8 cellular contexts compared by ENCODE assay signal in genomic region chr1:211327341-211327921, GRCh38.
A peak's percentile ranks its signal among the peaks of the same experiment; 100 is the strongest.
DNase-seq lines count a peak whose midpoint lies in the region; ATAC-seq and TF ChIP-seq lines count a peak whose summit lies in the region.

No MANE protein-coding gene starts in this region.

- H3F3A ChIP-seq in MM.1S (ENCODE audit: insufficient read depth, low read length), result peaks cover 30% of the 10 kb centered on the region

- peak overlapping the region; percentile 58 for H3K9ac ChIP-seq in MM.1S (ENCODE audit: low read length)

- ATAC-seq in GM21576 (IDR thresholded peaks at IDR 0.05; ENCODE audit: unreplicated experiment) (peak; percentile 32), HG03565 (IDR thresholded peaks at IDR 0.05; ENCODE audit: unreplicated experiment) (no peak)
- ATAC-seq in activated naive CD8-positive, alpha-beta T cell treated with anti-CD3 and anti-CD28 coated beads, Interleukin-2, amount 50 U/mL, for 24 hours, result no peak

- no CpG with 5 or more reads among the region's 16 CpGs for WGBS in iPS DF 6.9 (ENCODE audit: insufficient coverage, insufficient read length)

- DNase-seq in DMS53 (lab: John Stamatoyannopoulos, UW), result peak; percentile 66
- no peak for DNase-seq in DMS53 treated with DMSO at 0.1 percent for 48 hours (lab: John Stamatoyannopoulos, UW; ENCODE audit: unreplicated experiment)
- DNase-seq in MM.1S, result peak; percentile 70
- DNase-seq in activated naive CD8-positive, alpha-beta T cell treated with anti-CD3 and anti-CD28 coated beads, Interleukin-2, amount 50 U/mL, for 24 hours, result peak; percentile 43
- no peak for DNase-seq in iPS DF 6.9 (ENCODE audit: low read depth, low spot score)

- no peaks in the 10 kb centered on the region for H3K9me3 Mint-ChIP-seq in activated naive CD8-positive, alpha-beta T cell treated with anti-CD3 and anti-CD28 coated beads, Interleukin-2, amount 50 U/mL, for 24 hours

- peaks cover 12% of the 10 kb centered on the region for H3K36me3 Mint-ChIP-seq in activated naive CD8-positive, alpha-beta T cell treated with anti-CD3 and anti-CD28 coated beads, Interleukin-2, amount 50 U/mL, for 24 hours (ENCODE audit: low read depth)

- no peaks in the 10 kb centered on the region for H3K27me3 Mint-ChIP-seq in activated naive CD8-positive, alpha-beta T cell treated with anti-CD3 and anti-CD28 coated beads, Interleukin-2, amount 50 U/mL, for 24 hours

- H4K20me1 ChIP-seq in MM.1S (ENCODE audit: insufficient read depth, low read length), result no peaks in the 10 kb centered on the region; the same call in 1 of the 2 replicates

- no peaks in the 10 kb centered on the region for H3K9me2 ChIP-seq in MM.1S (replicated peaks; ENCODE audit: insufficient read depth, low read length)

- H3K4me2 ChIP-seq in MM.1S (ENCODE audit: low read depth, low read length), result peak overlapping the region; percentile 84

- H2AFZ ChIP-seq in MM.1S (ENCODE audit: low read length), result peak overlapping the region; percentile 59

- H3K27me3 ChIP-seq in MM.1S (replicated peaks; ENCODE audit: insufficient read depth, low read length) (no peaks in the 10 kb centered on the region), iPS DF 6.9 (ENCODE audit: control insufficient read depth, insufficient read depth, low read length) (no peaks in the 10 kb centered on the region; the same call in 1 of the 2 replicates)

- peaks cover 87% of the 10 kb centered on the region for H3K4me1 Mint-ChIP-seq in activated naive CD8-positive, alpha-beta T cell treated with anti-CD3 and anti-CD28 coated beads, Interleukin-2, amount 50 U/mL, for 24 hours

- H3K4me1 ChIP-seq in MM.1S (ENCODE audit: low read length) (peaks cover 46% of the 10 kb centered on the region), iPS DF 6.9 (ENCODE audit: control insufficient read depth, insufficient read depth, low read length) (peaks cover 6% of the 10 kb centered on the region)

- H3K9me3 ChIP-seq in MM.1S (replicated peaks; ENCODE audit: insufficient read depth, low read length), result no peaks in the 10 kb centered on the region
- no peaks in the 10 kb centered on the region for H3K9me3 ChIP-seq in iPS DF 6.9 (ENCODE audit: control insufficient read depth, insufficient read depth, low read length)

- peak overlapping the region; percentile 92 for H3K27ac Mint-ChIP-seq in activated naive CD8-positive, alpha-beta T cell treated with anti-CD3 and anti-CD28 coated beads, Interleukin-2, amount 50 U/mL, for 24 hours

- H3K4me3 Mint-ChIP-seq in activated naive CD8-positive, alpha-beta T cell treated with anti-CD3 and anti-CD28 coated beads, Interleukin-2, amount 50 U/mL, for 24 hours, result peak overlapping the region; percentile 88

- H3K79me2 ChIP-seq in MM.1S (ENCODE audit: low read length), result peaks cover 41% of the 10 kb centered on the region

- H3K36me3 ChIP-seq in MM.1S (replicated peaks; ENCODE audit: insufficient read depth, low read length), result no peaks in the 10 kb centered on the region
- H3K36me3 ChIP-seq in iPS DF 6.9 (ENCODE audit: control insufficient read depth, insufficient read depth, low read length), result 0 out of 2 replicates have a peak, but pooled peaks cover 4% of the 10 kb centered on the region

- peak overlapping the region; percentile 66 for H3K27ac ChIP-seq in MM.1S (ENCODE audit: low read length)
- H3K27ac ChIP-seq in iPS DF 6.9 (ENCODE audit: low read length), result no peak overlapping the region
- peak overlapping the region; percentile 69 to 95 (median 86) for H3K27ac ChIP-seq in skin epidermis

- TF ChIP-seq CTCF in MM.1S (IDR thresholded peaks at IDR 0.05; ENCODE audit: low read length), result no peak

- H3K4me3 ChIP-seq in MM.1S (ENCODE audit: low read length), result peak overlapping the region; percentile 66
- H3K4me3 ChIP-seq in iPS DF 6.9 (ENCODE audit: low read length), result peak overlapping the region; percentile 72
- peak overlapping the region; percentile 65 to 94 (median 77) for H3K4me3 ChIP-seq in skin epidermis

Comparison
In these comparisons a context has a peak if more than half of its experiments do, and no peak if none do; other contexts are left out.
1. DNase-seq: peak in DMS53 (single experiment), MM.1S (single experiment) and activated naive CD8-positive, alpha-beta T cell treated with anti-CD3 and anti-CD28 coated beads, Interleukin-2, amount 50 U/mL, for 24 hours (single experiment); none in DMS53 treated with DMSO at 0.1 percent for 48 hours (single experiment) and iPS DF 6.9 (single experiment).
2. Peak in every context shown above with its lines, with median percentiles within 50 percentile points of each other: H3K4me3 ChIP-seq.